8 cellular contexts compared by ENCODE assay signal in genomic region chr22:43346521-43346929, GRCh38. TPM values are rescaled to one million over a fixed set of nuclear protein-coding genes. Genes with fewer than 3 reads are reported as not detected.
A peak's percentile ranks its signal among the peaks of the same experiment; 100 is the strongest.
DNase-seq lines count a peak whose midpoint lies in the region; TF ChIP-seq lines count a peak whose summit lies in the region.

No MANE protein-coding gene starts in this region.

- H3K27ac ChIP-seq in OCI-LY3 (ENCODE audit: low read length) = no peak overlapping the region
- no peak overlapping the region for H3K27ac ChIP-seq in parathyroid adenoma
- no peak overlapping the region for H3K27ac ChIP-seq in uterus

- H3K27me3 ChIP-seq in OCI-LY3 (ENCODE audit: low read depth, low read length) = peaks cover 19% of the 10 kb centered on the region; the same call in 1 of the 2 replicates
- H3K27me3 ChIP-seq in parathyroid adenoma (ENCODE audit: control insufficient read depth, insufficient read depth, low read length) = no peaks in the 10 kb centered on the region
- H3K27me3 ChIP-seq in uterus = peaks cover 0 to 16% of the 10 kb centered on the region in 2 donors

- TF ChIP-seq CTCF in AG09309 (IDR thresholded peaks at IDR 0.05; ENCODE audit: control insufficient read depth, insufficient read depth, low read depth, low read length, missing control alignments) (peak; percentile 71), GM20000 (IDR thresholded peaks at IDR 0.05; ENCODE audit: extremely low read depth, missing control alignments) (peak; percentile 61), OCI-LY3 (IDR thresholded peaks at IDR 0.05; ENCODE audit: low read depth, low read length) (peak; percentile 79), fibroblast of villous mesenchyme (IDR thresholded peaks at IDR 0.05; ENCODE audit: insufficient read depth, low read depth, low read length) (peak; percentile 76), parathyroid adenoma (IDR thresholded peaks at IDR 0.05) (peak; percentile 53), uterus (IDR thresholded peaks at IDR 0.05) (peak; percentile 43 to 67 (median 58))

- no peaks in the 10 kb centered on the region for H3K4me1 ChIP-seq in OCI-LY3 (ENCODE audit: low read length)
- H3K4me1 ChIP-seq in parathyroid adenoma = no peaks in the 10 kb centered on the region
- peaks cover 0 to 13% of the 10 kb centered on the region in 2 donors for H3K4me1 ChIP-seq in uterus

- H3K4me2 ChIP-seq in OCI-LY3 (ENCODE audit: low read length) (peak overlapping the region; percentile 15; the same call in 1 of the 2 replicates), parathyroid adenoma (ENCODE audit: low read length) (no peak overlapping the region)

- H4K20me1 ChIP-seq in OCI-LY3 (ENCODE audit: insufficient read depth, low read length) = no peaks in the 10 kb centered on the region

- no peak overlapping the region for H3K9ac ChIP-seq in OCI-LY3 (ENCODE audit: low read length)
- H3K9ac ChIP-seq in parathyroid adenoma = no peak overlapping the region

- H3K4me3 Mint-ChIP-seq in activated T-cell treated with anti-CD3 and anti-CD28 coated beads, Interleukin-2, amount 50 U/mL, for 24 hours = no peak overlapping the region

- no peaks in the 10 kb centered on the region for H3K36me3 ChIP-seq in OCI-LY3 (replicated peaks; ENCODE audit: low read depth, low read length)
- no peaks in the 10 kb centered on the region for H3K36me3 ChIP-seq in parathyroid adenoma (ENCODE audit: control insufficient read depth, insufficient read depth, low read length)
- no peaks in the 10 kb centered on the region for H3K36me3 ChIP-seq in uterus

- H3K4me1 Mint-ChIP-seq in activated T-cell treated with anti-CD3 and anti-CD28 coated beads, Interleukin-2, amount 50 U/mL, for 24 hours (ENCODE audit: low read depth) = peaks cover 16% of the 10 kb centered on the region

- H3K9me3 ChIP-seq in OCI-LY3 (ENCODE audit: insufficient read depth, low read length) (no peaks in the 10 kb centered on the region), parathyroid adenoma (ENCODE audit: control insufficient read depth, low read length) (no peaks in the 10 kb centered on the region), uterus (no peaks in the 10 kb centered on the region)

- H3K36me3 Mint-ChIP-seq in activated T-cell treated with anti-CD3 and anti-CD28 coated beads, Interleukin-2, amount 50 U/mL, for 24 hours (ENCODE audit: low read depth) = no peaks in the 10 kb centered on the region

- intact Hi-C loops in uterus (cut with DNase I; ENCODE audit: low total_unique reads) = no loop called here

- H2AFZ ChIP-seq in OCI-LY3 (ENCODE audit: low read depth, low read length) (0 out of 2 replicates have a peak overlapping the region, but pooled peaks have one; percentile 26), parathyroid adenoma (peak overlapping the region; percentile 13)

- H3K27me3 Mint-ChIP-seq in activated T-cell treated with anti-CD3 and anti-CD28 coated beads, Interleukin-2, amount 50 U/mL, for 24 hours = peaks cover 72% of the 10 kb centered on the region

- H3K4me3 ChIP-seq in AG09309 (ENCODE audit: control insufficient read depth, low read depth, low read length) (no peak overlapping the region), OCI-LY3 (ENCODE audit: low read length) (no peak overlapping the region), fibroblast of villous mesenchyme (ENCODE audit: low read depth, low read length) (no peak overlapping the region), parathyroid adenoma (ENCODE audit: low read depth, low read length) (no peak overlapping the region), uterus (no peak overlapping the region)

- H3K27ac Mint-ChIP-seq in activated T-cell treated with anti-CD3 and anti-CD28 coated beads, Interleukin-2, amount 50 U/mL, for 24 hours = no peak overlapping the region

- DNase-seq in AG09309 (ENCODE audit: low read depth) = no peak
- peak; percentile 85 for DNase-seq in GM20000 (ENCODE audit: low spot score)
- DNase-seq in activated T-cell treated with anti-CD3 and anti-CD28 coated beads, Interleukin-2, amount 50 U/mL, for 24 hours = peak; percentile 78
- DNase-seq in fibroblast of villous mesenchyme (ENCODE audit: low read depth) = peak; percentile 31
- peak; percentile 36 to 51 for DNase-seq in uterus
- no peak for DNase-seq in SW 1271 (lab: John Stamatoyannopoulos, UW)

- H3K79me2 ChIP-seq in OCI-LY3 (ENCODE audit: low read length) (no peaks in the 10 kb centered on the region), parathyroid adenoma (no peaks in the 10 kb centered on the region)

- no peak for TF ChIP-seq POLR2A in uterus (IDR thresholded peaks at IDR 0.05)

- H3K9me3 Mint-ChIP-seq in activated T-cell treated with anti-CD3 and anti-CD28 coated beads, Interleukin-2, amount 50 U/mL, for 24 hours = no peaks in the 10 kb centered on the region

RNA-seq across cellular contexts. Expression of gene SCUBE1, which starts 3.4 kb away (rescaled TPM):
- total RNA-seq in fibroblast of villous mesenchyme (not detected in 2 replicates), uterus (1 to 10 TPM in 1 of 4 donors, under 1 TPM in 2, not detected in 1; 0.14 to 1.7 (median 0.26) TPM)

Comparison
In these comparisons a context has a peak if more than half of its experiments do, and no peak if none do; other contexts are left out.
1. DNase-seq: peak in GM20000 (single experiment), activated T-cell treated with anti-CD3 and anti-CD28 coated beads, Interleukin-2, amount 50 U/mL, for 24 hours (single experiment), fibroblast of villous mesenchyme (single experiment) and uterus (2 of 2); none in AG09309 (single experiment) and SW 1271 (0 of 2).
2. Peak in every context shown above with its lines, with median percentiles within 50 percentile points of each other: CTCF ChIP-seq.